In genomic region chr2:134451347-134451630, GRCh38 we compare ENCODE assay signal across 8 cellular contexts.
"Had no signal": no experiment of that assay in that cellular context is flagged by ENCODE, and none has a peak within 500 bp of the region (broad histone marks: within the 10 kb centered on the region; RNA-seq: fewer than 3 reads in every experiment).

No MANE protein-coding gene starts in this region.

- H3K27me3 Mint-ChIP-seq: activated CD4-positive, alpha-beta memory T cell treated with anti-CD3 and anti-CD28 coated beads for 36 hours; activated naive CD4-positive, alpha-beta T cell treated with anti-CD3 and anti-CD28 coated beads, Interleukin-2, amount 50 U/mL, for 24 hours; stimulated activated naive CD8-positive, alpha-beta T cell treated with anti-CD3 and anti-CD28 coated beads, Interleukin-15, amount 100 ng/mL, for 72 hours had no signal

- H3K27ac Mint-ChIP-seq: activated CD4-positive, alpha-beta memory T cell treated with anti-CD3 and anti-CD28 coated beads for 36 hours; activated naive CD4-positive, alpha-beta T cell treated with anti-CD3 and anti-CD28 coated beads, Interleukin-2, amount 50 U/mL, for 24 hours had no signal

- H3K9me3 Mint-ChIP-seq: activated CD4-positive, alpha-beta memory T cell treated with anti-CD3 and anti-CD28 coated beads for 36 hours; activated naive CD4-positive, alpha-beta T cell treated with anti-CD3 and anti-CD28 coated beads, Interleukin-2, amount 50 U/mL, for 24 hours; neural crest cell; stimulated activated naive CD8-positive, alpha-beta T cell treated with anti-CD3 and anti-CD28 coated beads, Interleukin-15, amount 100 ng/mL, for 72 hours had no signal

- H3K36me3 Mint-ChIP-seq: activated CD4-positive, alpha-beta memory T cell treated with anti-CD3 and anti-CD28 coated beads for 36 hours had no signal

- H3K4me3 Mint-ChIP-seq: activated CD4-positive, alpha-beta memory T cell treated with anti-CD3 and anti-CD28 coated beads for 36 hours; activated naive CD4-positive, alpha-beta T cell treated with anti-CD3 and anti-CD28 coated beads, Interleukin-2, amount 50 U/mL, for 24 hours; neural crest cell; stimulated activated naive CD8-positive, alpha-beta T cell treated with anti-CD3 and anti-CD28 coated beads, Interleukin-15, amount 100 ng/mL, for 72 hours had no signal

- H3K4me3 ChIP-seq: prostate gland, right atrium auricular region, SJCRH30 had no signal

- H3K27ac ChIP-seq: prostate gland, SJCRH30, WERI-Rb-1 had no signal
